In genomic region chr9:132669636-132670358, GRCh38 we compare ENCODE assay signal across 1 cellular context.
A peak's percentile ranks its signal among the peaks of the same experiment; 100 is the strongest.
TF ChIP-seq lines count a peak whose summit lies in the region.

Gene DDX31, minus strand, starts transcription at chr9:132669983. Its CDS starts 49 bp downstream, at chr9:132669934.

TF ChIP-seq in K562, 482 proteins besides CTCF, POLR2A, EP300 and RAD21 (continued from another document and continues in another):
- TF ChIP-seq MGA (IDR thresholded peaks at IDR 0.05) (peak; percentile 98), NR1H2 (CRISPR knock-in tag; IDR thresholded peaks at IDR 0.05) (peak; percentile 83; the same call in 1 of the 2 replicates), MNT (conservative IDR thresholded peaks at IDR 0.05) (peak; percentile 99), LCOR (CRISPR knock-in tag; IDR thresholded peaks at IDR 0.05) (peak; percentile 97), HNRNPLL (IDR thresholded peaks at IDR 0.05; ENCODE audit: low read depth, low read length, poor library complexity, severe bottlenecking) (peak; percentile 69), DNMT1 (IDR thresholded peaks at IDR 0.05) (no peak), AFF4 (CRISPR knock-in tag; IDR thresholded peaks at IDR 0.05) (peak; percentile 79; the same call in 1 of the 2 replicates), MAFK (IDR thresholded peaks at IDR 0.05; ENCODE audit: low read length) (no peak), RERE (CRISPR knock-in tag; IDR thresholded peaks at IDR 0.05; ENCODE audit: borderline replicate concordance) (no peak), ZNF764 (CRISPR knock-in tag; IDR thresholded peaks at IDR 0.05; ENCODE audit: low read depth) (0 out of 2 replicates have a peak, but pooled peaks have one; percentile 12), NFIC (IDR thresholded peaks at IDR 0.05) (peak; percentile 33), GTF2E2 (tag; IDR thresholded peaks at IDR 0.05) (peak; percentile 66; the same call in 1 of the 2 replicates), E2F8 (IDR thresholded peaks at IDR 0.05; ENCODE audit: low read depth, partially characterized antibody) (peak; percentile 53), SAP30 (IDR thresholded peaks at IDR 0.05; ENCODE audit: borderline replicate concordance, insufficient read depth, low read depth, low read length, poor library complexity, severe bottlenecking) (peak; percentile 100), UBTF (IDR thresholded peaks at IDR 0.05; ENCODE audit: borderline replicate concordance in 1 of 2, low read depth in 2 of 2, low read length in 2 of 2) (no peak), NR3C1 (CRISPR knock-in tag; IDR thresholded peaks at IDR 0.05) (0 out of 2 replicates have a peak, but pooled peaks have one; percentile 92), TAF1 (IDR thresholded peaks at IDR 0.05; ENCODE audit: control insufficient read depth, extremely low read depth, insufficient read depth, low read length, severe bottlenecking) (peak; percentile 11)
